8 cellular contexts compared by ENCODE assay signal in genomic region chr1:95232646-95233320, GRCh38. TPM values are rescaled to one million over a fixed set of nuclear protein-coding genes. Genes with fewer than 3 reads are reported as not detected.
DNase-seq lines count a peak whose midpoint lies in the region; ATAC-seq and TF ChIP-seq lines count a peak whose summit lies in the region.

No MANE protein-coding gene starts in this region.

- no peaks in the 10 kb centered on the region for H4K20me1 ChIP-seq in PC-9 (ENCODE audit: insufficient read depth)

- H3K36me3 Mint-ChIP-seq in naive B cell: no peaks in the 10 kb centered on the region

- H3K9me3 ChIP-seq in PC-9 (ENCODE audit: insufficient read depth, low read depth): no peaks in the 10 kb centered on the region

- peaks cover 8% of the 10 kb centered on the region; the same call in 1 of the 2 replicates for H3K4me1 ChIP-seq in PC-9 (replicated peaks; ENCODE audit: insufficient read depth)

- intact Hi-C loops in PC-9 (cut with micrococcal nuclease; ENCODE audit: unreplicated experiment): loop anchor here (1.0 to 5.0 kb wide), 4 partner anchors 116 to 718 kb away; partner anchors contain the start of genes CNN3, SLC44A3 and TLCD4
- intact Hi-C loops in head of caudate nucleus (cut with DNase I): loop anchor here (5.0 kb wide), 2 partner anchors 115 to 150 kb away; partner anchors contain the start of gene TLCD4
- intact Hi-C loops in left colon (cut with DNase I, micrococcal nuclease): loop anchor here in 1 of 2 donors (10.0 kb wide), 1 partner anchor 148 kb away; no protein-coding TSS in a partner anchor

- H3K27ac Mint-ChIP-seq in naive B cell: peak overlapping the region in 4 of 6 donors; percentile 77 to 95 (median 85)

- peak overlapping the region; percentile 89 for H3K4me2 ChIP-seq in PC-9

- peak overlapping the region; percentile 87 to 97 (median 92) for H3K4me3 Mint-ChIP-seq in naive B cell

- ATAC-seq in naive B cell (ENCODE audit: low read depth in 2 of 2) (no peak), left colon (no peak)

- H2AFZ ChIP-seq in PC-9: no peak overlapping the region

- H3K79me2 ChIP-seq in PC-9 (ENCODE audit: low read depth): peaks cover 34% of the 10 kb centered on the region

- peaks cover 16 to 30% (median 28%) of the 10 kb centered on the region in 3 donors for H3K27me3 Mint-ChIP-seq in naive B cell

- H3F3A ChIP-seq in PC-9 (ENCODE audit: insufficient read depth, low read depth): no peaks in the 10 kb centered on the region; the same call in 1 of the 2 replicates

- TF ChIP-seq CTCF in PC-9 (conservative IDR thresholded peaks at IDR 0.05) (no peak), epithelial cell of proximal tubule (conservative IDR thresholded peaks at IDR 0.05; ENCODE audit: low read depth, low read length) (no peak)

- POLR2A ChIA-PET in PC-9 (lab: Charles Lee; ENCODE audit: unreplicated experiment): interaction anchor here (1.3 kb wide), 1 partner anchor 160 kb away, joined by 11 read pairs; the partner anchor contains the start of gene ALG14

- no peaks in the 10 kb centered on the region; the same call in 1 of the 2 replicates for H3K9me2 ChIP-seq in PC-9 (ENCODE audit: insufficient read depth)

- peaks cover 15% of the 10 kb centered on the region; the same call in 1 of the 2 replicates for H3K36me3 ChIP-seq in PC-9 (ENCODE audit: low read depth)

- CTCF ChIA-PET in PC-9 (lab: Charles Lee): interaction anchor here (1.6 to 2.1 kb wide), 2 partner anchors 160 to 189 kb away, joined by 7 to 22 read pairs; partner anchors contain the start of gene ALG14

- in situ Hi-C loops in ACHN (cut with HindIII; ENCODE audit: low pct_ligation_motif_present, low pct_unique_long_range_greater_than_20kb, low sequenced_read_pairs): no loop called here

- BruUV-seq in PC-9 (replicated peaks; lab: Mats Ljungman, UMichigan): no TSS peak

- H3K27me3 ChIP-seq in PC-9 (ENCODE audit: insufficient read depth, low read depth): no peaks in the 10 kb centered on the region

- H3K4me1 Mint-ChIP-seq in naive B cell: peaks cover 15 to 35% (median 31%) of the 10 kb centered on the region in 3 donors

- H3K4me3 ChIP-seq in PC-9 (no peak overlapping the region), epithelial cell of proximal tubule (ENCODE audit: low read depth, low read length) (peak overlapping the region; percentile 83)

- H3K9me3 Mint-ChIP-seq in naive B cell: no peaks in the 10 kb centered on the region

- peak; percentile 10 for DNase-seq in ACHN
- DNase-seq in PC-9: no peak
- DNase-seq in epithelial cell of proximal tubule (ENCODE audit: low read depth): no peak
- DNase-seq in naive B cell: no peak
- no peak for DNase-seq in head of caudate nucleus
- DNase-seq in stimulated activated CD4-positive, alpha-beta T cell treated with anti-CD3 and anti-CD28 coated beads, Interleukin-4, amount 100 ng/mL, for 4 hours: no peak
- no peak for DNase-seq in left colon
- no peak for DNase-seq in activated CD8-positive, alpha-beta memory T cell treated with anti-CD3 and anti-CD28 coated beads, Interleukin-2, amount 50 U/mL, for 48 hours

- H3K27ac ChIP-seq in PC-9: no peak overlapping the region

RNA-seq across cellular contexts. Expression of gene RWDD3, which starts 1.2 kb away (rescaled TPM):
- total RNA-seq in PC-9 (2021): 11.3 and 13.3 TPM in 2 replicates
- 9.8 and 16.7 TPM in 2 replicates for total RNA-seq in epithelial cell of proximal tubule
- polyA plus RNA-seq in naive B cell (ENCODE audit: low read depth in 6 of 6): 10 to 100 TPM; 39.6 to 54.6 (median 48.5) TPM
- total RNA-seq in left colon: 10 to 100 TPM; 13.3 to 23.1 TPM
